ENCODE assay signal across 8 cellular contexts in genomic region chr7:93146465-93147127, GRCh38. TPM values are rescaled to one million over a fixed set of nuclear protein-coding genes. Genes with fewer than 3 reads are reported as not detected.
DNase-seq lines count a peak whose midpoint lies in the region; ATAC-seq and TF ChIP-seq lines count a peak whose summit lies in the region.

No MANE protein-coding gene starts in this region.

- ATAC-seq in GM19395 (IDR thresholded peaks at IDR 0.05; ENCODE audit: unreplicated experiment) (peak; percentile 44), GM21526 (IDR thresholded peaks at IDR 0.05; ENCODE audit: low FRiP score, unreplicated experiment) (no peak), HG03039 (IDR thresholded peaks at IDR 0.05; ENCODE audit: unreplicated experiment) (no peak)

- H3K9me3 ChIP-seq in esophagus squamous epithelium: no peaks in the 10 kb centered on the region
- no peaks in the 10 kb centered on the region for H3K9me3 ChIP-seq in stomach smooth muscle (ENCODE audit: control insufficient read depth in 2 of 2, low read length in 2 of 2)

- DNase-seq in AG08395 (ENCODE audit: low spot score) (peak; percentile 8), NB4 (ENCODE audit: low read depth) (peak; percentile 65), esophagus squamous epithelium (lab: John Stamatoyannopoulos, UW) (no peak), NCI-H524 treated with DMSO at 0.1 percent for 48 hours (lab: John Stamatoyannopoulos, UW) (no peak)

- peak overlapping the region; percentile 57 for H3K4me3 ChIP-seq in NB4 (ENCODE audit: low read depth, low read length)
- H3K4me3 ChIP-seq in esophagus squamous epithelium: peak overlapping the region in 3 of 4 donors; percentile 37 to 68 (median 40)
- H3K4me3 ChIP-seq in stomach smooth muscle (ENCODE audit: low read length in 2 of 2): peak overlapping the region; percentile 71 to 76

- peak overlapping the region in 1 of 2 donors; percentile 29 for H3K9ac ChIP-seq in stomach smooth muscle (ENCODE audit: low read length in 2 of 2)

- no peak for TF ChIP-seq CTCF in NB4 (IDR thresholded peaks at IDR 0.05; ENCODE audit: low read depth, low read length)
- TF ChIP-seq CTCF in esophagus squamous epithelium (IDR thresholded peaks at IDR 0.05): no peak

- intact Hi-C loops in esophagus squamous epithelium (cut with DNase I): no loop called here

- 44 to 66% methylated on average over 5 of the region's 5 CpGs for WGBS in esophagus squamous epithelium, 2 donors

- H3K27me3 ChIP-seq in esophagus squamous epithelium (no peaks in the 10 kb centered on the region), stomach smooth muscle (ENCODE audit: control insufficient read depth in 1 of 2, insufficient read depth in 2 of 2, low read length in 2 of 2) (no peaks in the 10 kb centered on the region)

- H3K36me3 ChIP-seq in esophagus squamous epithelium: peaks cover 0 to 34% (median 0%) of the 10 kb centered on the region in 3 donors
- H3K36me3 ChIP-seq in stomach smooth muscle (ENCODE audit: control insufficient read depth in 2 of 2, insufficient read depth in 2 of 2, low read length in 2 of 2): peaks cover 0 to 4% of the 10 kb centered on the region in 2 donors

- H3K27ac ChIP-seq in esophagus squamous epithelium: peak overlapping the region in 3 of 4 donors; percentile 41 to 69 (median 66)
- H3K27ac ChIP-seq in stomach smooth muscle (ENCODE audit: low read length): no peak overlapping the region

- peaks cover 0 to 51% (median 12%) of the 10 kb centered on the region in 3 donors for H3K4me1 ChIP-seq in esophagus squamous epithelium
- H3K4me1 ChIP-seq in stomach smooth muscle (ENCODE audit: control insufficient read depth, insufficient read depth, low read length): peaks cover 4% of the 10 kb centered on the region

- no peak for TF ChIP-seq POLR2A in NB4 (IDR thresholded peaks at IDR 0.05; ENCODE audit: extremely low read depth, insufficient read length)
- TF ChIP-seq POLR2A in esophagus squamous epithelium (IDR thresholded peaks at IDR 0.05): no peak

RNA-seq across cellular contexts. Expression of gene SAMD9L, which starts 1.6 kb away (rescaled TPM):
- 10 to 100 TPM in 1 of 4 donors, 1 to 10 TPM in 3; 2.8 to 10.4 (median 6.7) TPM for total RNA-seq in esophagus squamous epithelium

RNA-seq across cellular contexts. Expression of gene SAMD9, which starts 28.8 kb away (rescaled TPM):
- total RNA-seq in esophagus squamous epithelium: 10 to 100 TPM; 48.6 to 86.3 (median 65.8) TPM

Comparison
In these comparisons a context has a peak if more than half of its experiments do, and no peak if none do; other contexts are left out.
1. DNase-seq: peak in AG08395 (single experiment) and NB4 (single experiment); none in esophagus squamous epithelium (single experiment) and NCI-H524 treated with DMSO at 0.1 percent for 48 hours (single experiment).
2. Peak in every context shown above with its lines, with median percentiles within 50 percentile points of each other: H3K4me3 ChIP-seq.